ENCODE assay signal across 14 cellular contexts in the genomic region with DNA sequence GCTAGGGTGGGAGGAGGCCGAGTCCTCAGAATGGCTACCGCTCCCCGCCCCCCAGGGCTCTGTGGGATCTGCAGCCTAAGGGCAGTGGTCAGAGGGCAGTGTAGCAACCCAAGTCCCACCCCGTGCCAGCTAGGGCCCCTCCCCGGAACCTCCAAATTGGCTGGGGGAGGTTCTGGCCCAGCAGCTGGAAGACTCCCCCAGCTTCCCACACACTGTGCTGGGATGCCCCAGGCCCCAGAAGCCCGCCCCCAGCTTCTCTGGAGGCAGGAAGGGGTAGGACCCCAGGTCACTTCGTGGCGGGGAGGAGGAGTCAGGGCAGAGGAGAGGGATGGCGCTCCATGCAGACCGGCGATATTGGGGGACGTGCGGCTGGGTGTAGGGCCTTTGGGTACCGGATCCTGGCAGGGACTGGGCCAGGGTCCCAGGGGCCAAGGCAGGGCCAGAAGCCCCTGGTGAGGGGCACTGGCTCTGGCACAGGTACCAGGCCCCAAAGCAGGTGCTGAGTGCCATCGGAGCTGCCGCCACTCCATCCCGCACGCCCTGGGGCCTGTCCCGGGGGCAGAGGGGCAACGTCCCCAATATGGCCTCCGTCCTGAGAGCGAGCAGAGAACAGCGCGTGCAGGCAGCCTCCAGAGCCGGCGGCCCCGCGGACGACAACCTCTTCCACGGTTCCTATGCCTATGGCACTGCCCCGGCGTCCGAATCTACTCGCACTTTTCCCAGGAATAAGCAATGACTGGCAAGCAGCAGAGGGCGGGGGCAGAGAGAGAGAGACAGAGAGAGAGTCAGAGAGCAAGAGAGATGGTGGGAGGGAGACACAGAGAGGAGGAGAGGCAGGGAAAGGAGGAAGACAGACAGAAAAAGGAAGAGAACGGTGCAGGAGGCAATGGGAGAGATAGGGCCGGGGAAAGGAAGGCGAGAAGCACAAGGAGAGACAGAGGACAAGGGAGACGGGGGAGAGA.
DNase-seq lines count a peak whose midpoint lies in the region; ATAC-seq, FAIRE-seq and TF ChIP-seq lines count a peak whose summit lies in the region.
"Had no signal": no experiment of that assay in that cellular context is flagged by ENCODE, and none has a peak within 500 bp of the region (broad histone marks: within the 10 kb centered on the region; RNA-seq: fewer than 3 reads in every experiment).

No MANE protein-coding gene starts in this region.

- H3K9me3 ChIP-seq in HepG2 (ENCODE audit: low read length) (no peaks in the 10 kb centered on the region), right lobe of liver (no peaks in the 10 kb centered on the region)
- H3K9me3 ChIP-seq: BLaER1 had no signal

- H3K27ac Mint-ChIP-seq in neural crest cell (ENCODE audit: unreplicated experiment) = peak overlapping the region; percentile 84

- in situ Hi-C loops in HepG2 (cut with HindIII; ENCODE audit: extremely low pct_ligation_motif_present, low pct_unique_long_range_greater_than_20kb) = no loop called here

- no peak overlapping the region for H2AFZ ChIP-seq in HepG2 (ENCODE audit: low read length)

- H3K27me3 ChIP-seq in HepG2 (ENCODE audit: control insufficient read depth in 1 of 2, insufficient read depth in 2 of 2, low read length in 2 of 2) = no peaks in the 10 kb centered on the region
- no peaks in the 10 kb centered on the region for H3K27me3 ChIP-seq in right lobe of liver
- H3K27me3 ChIP-seq: BLaER1 had no signal

- H3K36me3 ChIP-seq in HepG2 (replicated peaks in 1 of 2; ENCODE audit: control insufficient read depth in 1 of 2, insufficient read depth in 2 of 2, low read length in 2 of 2) (peaks cover 0 to 4% of the 10 kb centered on the region in 2 experiments; a peak in 2 of 5 replicates), right lobe of liver (no peaks in the 10 kb centered on the region)
- H3K36me3 ChIP-seq: BLaER1 had no signal

- no peak for FAIRE-seq in HepG2 (lab: Jason Lieb, UNC)
- FAIRE-seq: GM19239, H54 had no signal

- intact Hi-C loops in HepG2 (cut with micrococcal nuclease; ENCODE audit: unreplicated experiment) = no loop called here
- intact Hi-C loops in right lobe of liver (cut with DNase I) = no loop called here
- intact Hi-C loops in left ventricle myocardium superior (cut with micrococcal nuclease) = no loop called here

- H3K27me3 Mint-ChIP-seq in neural crest cell (ENCODE audit: low read depth) = no peaks in the 10 kb centered on the region

- H3K27ac ChIP-seq in HepG2 (ENCODE audit: extremely low read length, insufficient read depth, low read length) (no peak overlapping the region), right lobe of liver (no peak overlapping the region), caudate nucleus (ENCODE audit: low read depth, low read length) (peak overlapping the region; percentile 44)
- H3K27ac ChIP-seq: 22Rv1, BLaER1 had no signal

- TF ChIP-seq CTCF in HepG2 (CRISPR knock-in tag; IDR thresholded peaks at IDR 0.05) (no peak), right lobe of liver (IDR thresholded peaks at IDR 0.05) (no peak), neural crest cell (conservative IDR thresholded peaks at IDR 0.05) (no peak)

- H3K4me1 ChIP-seq in HepG2 (ENCODE audit: insufficient read depth, low read length) = no peaks in the 10 kb centered on the region
- H3K4me1 ChIP-seq in right lobe of liver = no peaks in the 10 kb centered on the region

- no peaks in the 10 kb centered on the region for H3K9me3 Mint-ChIP-seq in neural crest cell
- H3K9me3 Mint-ChIP-seq: CD8-positive, alpha-beta memory T cell had no signal

- H3K4me1 Mint-ChIP-seq in neural crest cell = peaks cover 13% of the 10 kb centered on the region

- no peaks in the 10 kb centered on the region for H3K79me2 ChIP-seq in HepG2 (ENCODE audit: insufficient read depth, low read length)

- BruUV-seq in HepG2 (replicated peaks; lab: Mats Ljungman, UMichigan) = no TSS peak

- H3K4me3 ChIP-seq in HepG2 (replicated peaks in 1 of 3; ENCODE audit: insufficient read depth in 1 of 3, low read depth in 2 of 3, low read length in 3 of 3) = no peak overlapping the region
- H3K4me3 ChIP-seq in right lobe of liver = no peak overlapping the region
- H3K4me3 ChIP-seq: BLaER1 had no signal

- ATAC-seq in HepG2 (no peak), right lobe of liver (no peak), left ventricle myocardium superior (no peak)
- no peak for ATAC-seq in activated CD4-positive, CD25-positive, alpha-beta regulatory T cell treated with anti-CD3 and anti-CD28 coated beads, Interleukin-2, amount 50 U/mL, for 24 hours

- no peak overlapping the region for H3K4me3 Mint-ChIP-seq in neural crest cell
- H3K4me3 Mint-ChIP-seq: CD8-positive, alpha-beta memory T cell had no signal

- CTCF ChIA-PET in HepG2 (lab: Yijun Ruan, JAX; ENCODE audit: low intra/inter-chr PET ratio, low total read pairs) = no interaction called here

- H3K9ac ChIP-seq in HepG2 (ENCODE audit: insufficient read depth, low read depth, low read length) = no peak overlapping the region
- H3K9ac ChIP-seq: BLaER1 had no signal

- POLR2A ChIA-PET in HepG2 (lab: Yijun Ruan, JAX) = no interaction called here

- DNase-seq in HepG2 (ENCODE audit: low spot score) = no peak
- no peak for DNase-seq in right lobe of liver
- peak in 25 of 61 donors; percentile 14 to 83 (median 36) for DNase-seq in caudate nucleus (lab: John Stamatoyannopoulos, UW)
- DNase-seq in neural crest cell (ENCODE audit: low read depth, low spot score) = no peak
- DNase-seq in left ventricle myocardium superior = no peak
- DNase-seq in NCI-H2029 (lab: John Stamatoyannopoulos, UW) = no peak
- DNase-seq in SKM-1 (lab: John Stamatoyannopoulos, UW; ENCODE audit: unreplicated experiment) = no peak
- DNase-seq: CD8-positive, alpha-beta memory T cell; GF-D8 had no signal

- H3K36me3 Mint-ChIP-seq in neural crest cell (ENCODE audit: low read depth) = no peaks in the 10 kb centered on the region
- H3K36me3 Mint-ChIP-seq: CD8-positive, alpha-beta memory T cell had no signal

- no peak overlapping the region for H3K4me2 ChIP-seq in HepG2 (ENCODE audit: low read depth, low read length)
- H3K4me2 ChIP-seq: BLaER1 had no signal

- no peaks in the 10 kb centered on the region for H4K20me1 ChIP-seq in HepG2 (ENCODE audit: insufficient read depth, low read length)
- H4K20me1 ChIP-seq: BLaER1 had no signal

- no peak for TF ChIP-seq RAD21 in HepG2 (CRISPR knock-in tag; IDR thresholded peaks at IDR 0.05)

- TF ChIP-seq POLR2A in HepG2 (IDR thresholded peaks at IDR 0.05; ENCODE audit: insufficient read depth in 1 of 2, low read depth in 2 of 2, low read length in 2 of 2) = no peak
- no peak for TF ChIP-seq POLR2A in right lobe of liver (IDR thresholded peaks at IDR 0.05)

- 95% methylated on average over 26 of the region's 39 CpGs for WGBS in HepG2 (ENCODE audit: low lambda C conversion rate)
- 82% methylated on average over 10 of the region's 39 CpGs for WGBS in right lobe of liver (ENCODE audit: insufficient coverage, low coverage, low lambda C conversion rate, missing lambda C conversion rate)

- TF ChIP-seq EP300 in HepG2 (IDR thresholded peaks at IDR 0.05; ENCODE audit: low read depth in 2 of 2, low read length in 2 of 2) (no peak), HepG2 (CRISPR knock-in tag; IDR thresholded peaks at IDR 0.05; ENCODE audit: borderline replicate concordance) (no peak)

TF ChIP-seq in HepG2, 621 proteins besides CTCF, POLR2A, EP300 and RAD21:
- TF ChIP-seq ARNT (IDR thresholded peaks at IDR 0.05) = no peak
- TF ChIP-seq ZMYM2 (CRISPR knock-in tag; IDR thresholded peaks at IDR 0.05) = no peak
- TF ChIP-seq AGO2 (optimal IDR thresholded peaks at IDR 0.05; ENCODE audit: low read depth, low read length) = peak; percentile 69
